2 cellular contexts compared by ENCODE assay signal in the genomic region with DNA sequence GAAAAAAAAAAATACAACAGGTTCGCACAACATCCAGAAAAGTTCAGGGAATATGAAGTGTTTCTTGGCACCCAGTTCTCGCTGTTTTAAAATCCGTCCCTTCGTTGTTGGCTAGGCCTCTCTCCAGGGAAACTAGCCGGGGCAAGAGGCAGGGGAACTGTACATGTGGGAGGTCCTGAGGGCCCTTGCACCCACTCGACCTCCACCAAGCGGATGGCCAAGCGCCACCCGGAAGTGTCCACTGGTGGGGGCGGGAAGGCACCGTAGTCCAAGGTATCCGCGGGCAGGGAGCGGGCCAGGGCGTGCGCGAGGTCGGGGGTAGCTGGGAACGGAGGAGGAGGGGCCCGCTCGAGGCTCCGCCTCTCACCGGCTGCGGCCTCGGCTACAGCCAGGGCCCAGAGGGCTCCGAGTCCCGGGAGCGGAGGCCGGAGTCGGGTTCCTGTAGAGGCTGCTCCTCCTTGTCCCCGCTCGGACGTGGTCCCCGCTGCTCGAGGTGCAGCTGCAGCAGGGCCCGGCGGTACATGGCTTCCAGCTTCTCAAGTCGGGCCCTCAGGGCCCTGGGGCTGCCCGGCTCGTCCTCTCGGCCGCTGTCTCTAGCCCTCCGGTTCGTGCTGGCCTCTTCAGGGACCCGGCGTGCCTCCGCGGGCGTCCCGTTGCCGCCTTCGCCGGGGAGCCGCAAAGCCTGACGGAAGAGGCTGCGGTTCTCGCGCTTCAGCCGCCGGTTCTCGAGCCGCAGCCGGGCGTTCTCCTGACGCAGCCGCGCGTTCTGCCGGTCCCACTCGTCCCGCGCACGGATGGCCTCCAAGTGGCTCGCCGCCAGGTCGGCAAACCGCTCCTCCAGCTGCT.
TF ChIP-seq lines count a peak whose summit lies in the region.

No MANE protein-coding gene starts in this region.

TF ChIP-seq in SK-N-SH, 30 proteins besides CTCF, POLR2A, EP300 and RAD21 (continued from another document):
- TF ChIP-seq, protein P1, sequence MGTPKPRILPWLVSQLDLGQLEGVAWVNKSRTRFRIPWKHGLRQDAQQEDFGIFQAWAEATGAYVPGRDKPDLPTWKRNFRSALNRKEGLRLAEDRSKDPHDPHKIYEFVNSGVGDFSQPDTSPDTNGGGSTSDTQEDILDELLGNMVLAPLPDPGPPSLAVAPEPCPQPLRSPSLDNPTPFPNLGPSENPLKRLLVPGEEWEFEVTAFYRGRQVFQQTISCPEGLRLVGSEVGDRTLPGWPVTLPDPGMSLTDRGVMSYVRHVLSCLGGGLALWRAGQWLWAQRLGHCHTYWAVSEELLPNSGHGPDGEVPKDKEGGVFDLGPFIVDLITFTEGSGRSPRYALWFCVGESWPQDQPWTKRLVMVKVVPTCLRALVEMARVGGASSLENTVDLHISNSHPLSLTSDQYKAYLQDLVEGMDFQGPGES (IDR thresholded peaks at IDR 0.05; ENCODE audit: low read depth, low read length): no peak
- TF ChIP-seq RXRA (IDR thresholded peaks at IDR 0.05; ENCODE audit: borderline replicate concordance, low read depth): no peak
- TF ChIP-seq YY1 (IDR thresholded peaks at IDR 0.05; ENCODE audit: low read depth): no peak
- no peak for TF ChIP-seq FOXJ3 (CRISPR knock-in tag; IDR thresholded peaks at IDR 0.05)
- TF ChIP-seq JUND (IDR thresholded peaks at IDR 0.05): no peak
- TF ChIP-seq GATA2 (CRISPR knock-in tag; IDR thresholded peaks at IDR 0.05): no peak
- TF ChIP-seq TAF1 (IDR thresholded peaks at IDR 0.05; ENCODE audit: borderline replicate concordance, low read depth, low read length): no peak; the same call in 1 of the 2 replicates
- TF ChIP-seq FOXM1 (IDR thresholded peaks at IDR 0.05; ENCODE audit: low read depth): no peak
- TF ChIP-seq NFIC (IDR thresholded peaks at IDR 0.05; ENCODE audit: borderline replicate concordance): no peak; the same call in 1 of the 2 replicates
- no peak for TF ChIP-seq RCOR1 (IDR thresholded peaks at IDR 0.05; ENCODE audit: low read length)

TF ChIP-seq in H1, 55 proteins besides CTCF, POLR2A, EP300 and RAD21 (continued from another document):
- TF ChIP-seq, protein P2, sequence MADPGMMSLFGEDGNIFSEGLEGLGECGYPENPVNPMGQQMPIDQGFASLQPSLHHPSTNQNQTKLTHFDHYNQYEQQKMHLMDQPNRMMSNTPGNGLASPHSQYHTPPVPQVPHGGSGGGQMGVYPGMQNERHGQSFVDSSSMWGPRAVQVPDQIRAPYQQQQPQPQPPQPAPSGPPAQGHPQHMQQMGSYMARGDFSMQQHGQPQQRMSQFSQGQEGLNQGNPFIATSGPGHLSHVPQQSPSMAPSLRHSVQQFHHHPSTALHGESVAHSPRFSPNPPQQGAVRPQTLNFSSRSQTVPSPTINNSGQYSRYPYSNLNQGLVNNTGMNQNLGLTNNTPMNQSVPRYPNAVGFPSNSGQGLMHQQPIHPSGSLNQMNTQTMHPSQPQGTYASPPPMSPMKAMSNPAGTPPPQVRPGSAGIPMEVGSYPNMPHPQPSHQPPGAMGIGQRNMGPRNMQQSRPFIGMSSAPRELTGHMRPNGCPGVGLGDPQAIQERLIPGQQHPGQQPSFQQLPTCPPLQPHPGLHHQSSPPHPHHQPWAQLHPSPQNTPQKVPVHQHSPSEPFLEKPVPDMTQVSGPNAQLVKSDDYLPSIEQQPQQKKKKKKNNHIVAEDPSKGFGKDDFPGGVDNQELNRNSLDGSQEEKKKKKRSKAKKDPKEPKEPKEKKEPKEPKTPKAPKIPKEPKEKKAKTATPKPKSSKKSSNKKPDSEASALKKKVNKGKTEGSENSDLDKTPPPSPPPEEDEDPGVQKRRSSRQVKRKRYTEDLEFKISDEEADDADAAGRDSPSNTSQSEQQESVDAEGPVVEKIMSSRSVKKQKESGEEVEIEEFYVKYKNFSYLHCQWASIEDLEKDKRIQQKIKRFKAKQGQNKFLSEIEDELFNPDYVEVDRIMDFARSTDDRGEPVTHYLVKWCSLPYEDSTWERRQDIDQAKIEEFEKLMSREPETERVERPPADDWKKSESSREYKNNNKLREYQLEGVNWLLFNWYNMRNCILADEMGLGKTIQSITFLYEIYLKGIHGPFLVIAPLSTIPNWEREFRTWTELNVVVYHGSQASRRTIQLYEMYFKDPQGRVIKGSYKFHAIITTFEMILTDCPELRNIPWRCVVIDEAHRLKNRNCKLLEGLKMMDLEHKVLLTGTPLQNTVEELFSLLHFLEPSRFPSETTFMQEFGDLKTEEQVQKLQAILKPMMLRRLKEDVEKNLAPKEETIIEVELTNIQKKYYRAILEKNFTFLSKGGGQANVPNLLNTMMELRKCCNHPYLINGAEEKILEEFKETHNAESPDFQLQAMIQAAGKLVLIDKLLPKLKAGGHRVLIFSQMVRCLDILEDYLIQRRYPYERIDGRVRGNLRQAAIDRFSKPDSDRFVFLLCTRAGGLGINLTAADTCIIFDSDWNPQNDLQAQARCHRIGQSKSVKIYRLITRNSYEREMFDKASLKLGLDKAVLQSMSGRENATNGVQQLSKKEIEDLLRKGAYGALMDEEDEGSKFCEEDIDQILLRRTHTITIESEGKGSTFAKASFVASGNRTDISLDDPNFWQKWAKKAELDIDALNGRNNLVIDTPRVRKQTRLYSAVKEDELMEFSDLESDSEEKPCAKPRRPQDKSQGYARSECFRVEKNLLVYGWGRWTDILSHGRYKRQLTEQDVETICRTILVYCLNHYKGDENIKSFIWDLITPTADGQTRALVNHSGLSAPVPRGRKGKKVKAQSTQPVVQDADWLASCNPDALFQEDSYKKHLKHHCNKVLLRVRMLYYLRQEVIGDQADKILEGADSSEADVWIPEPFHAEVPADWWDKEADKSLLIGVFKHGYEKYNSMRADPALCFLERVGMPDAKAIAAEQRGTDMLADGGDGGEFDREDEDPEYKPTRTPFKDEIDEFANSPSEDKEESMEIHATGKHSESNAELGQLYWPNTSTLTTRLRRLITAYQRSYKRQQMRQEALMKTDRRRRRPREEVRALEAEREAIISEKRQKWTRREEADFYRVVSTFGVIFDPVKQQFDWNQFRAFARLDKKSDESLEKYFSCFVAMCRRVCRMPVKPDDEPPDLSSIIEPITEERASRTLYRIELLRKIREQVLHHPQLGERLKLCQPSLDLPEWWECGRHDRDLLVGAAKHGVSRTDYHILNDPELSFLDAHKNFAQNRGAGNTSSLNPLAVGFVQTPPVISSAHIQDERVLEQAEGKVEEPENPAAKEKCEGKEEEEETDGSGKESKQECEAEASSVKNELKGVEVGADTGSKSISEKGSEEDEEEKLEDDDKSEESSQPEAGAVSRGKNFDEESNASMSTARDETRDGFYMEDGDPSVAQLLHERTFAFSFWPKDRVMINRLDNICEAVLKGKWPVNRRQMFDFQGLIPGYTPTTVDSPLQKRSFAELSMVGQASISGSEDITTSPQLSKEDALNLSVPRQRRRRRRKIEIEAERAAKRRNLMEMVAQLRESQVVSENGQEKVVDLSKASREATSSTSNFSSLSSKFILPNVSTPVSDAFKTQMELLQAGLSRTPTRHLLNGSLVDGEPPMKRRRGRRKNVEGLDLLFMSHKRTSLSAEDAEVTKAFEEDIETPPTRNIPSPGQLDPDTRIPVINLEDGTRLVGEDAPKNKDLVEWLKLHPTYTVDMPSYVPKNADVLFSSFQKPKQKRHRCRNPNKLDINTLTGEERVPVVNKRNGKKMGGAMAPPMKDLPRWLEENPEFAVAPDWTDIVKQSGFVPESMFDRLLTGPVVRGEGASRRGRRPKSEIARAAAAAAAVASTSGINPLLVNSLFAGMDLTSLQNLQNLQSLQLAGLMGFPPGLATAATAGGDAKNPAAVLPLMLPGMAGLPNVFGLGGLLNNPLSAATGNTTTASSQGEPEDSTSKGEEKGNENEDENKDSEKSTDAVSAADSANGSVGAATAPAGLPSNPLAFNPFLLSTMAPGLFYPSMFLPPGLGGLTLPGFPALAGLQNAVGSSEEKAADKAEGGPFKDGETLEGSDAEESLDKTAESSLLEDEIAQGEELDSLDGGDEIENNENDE (IDR thresholded peaks at IDR 0.05; ENCODE audit: insufficient replicate concordance, low read length): no peak
- TF ChIP-seq, protein P3, sequence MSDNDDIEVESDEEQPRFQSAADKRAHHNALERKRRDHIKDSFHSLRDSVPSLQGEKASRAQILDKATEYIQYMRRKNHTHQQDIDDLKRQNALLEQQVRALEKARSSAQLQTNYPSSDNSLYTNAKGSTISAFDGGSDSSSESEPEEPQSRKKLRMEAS (IDR thresholded peaks at IDR 0.05): peak; percentile 80
- TF ChIP-seq ASH2L (IDR thresholded peaks at IDR 0.05; ENCODE audit: low read length) (peak; percentile 73), TAF7 (optimal IDR thresholded peaks at IDR 0.05; ENCODE audit: borderline replicate concordance, low read depth, low read length) (no peak), PHF8 (conservative IDR thresholded peaks at IDR 0.05; ENCODE audit: low read depth, low read length) (peak; percentile 73), NANOG (IDR thresholded peaks at IDR 0.05; ENCODE audit: insufficient read depth, low read depth, low read length, poor library complexity, severe bottlenecking) (no peak), YY1 (IDR thresholded peaks at IDR 0.05; ENCODE audit: low read depth, low read length) (no peak)
